ENCODE assay signal across 10 cellular contexts in the genomic region with DNA sequence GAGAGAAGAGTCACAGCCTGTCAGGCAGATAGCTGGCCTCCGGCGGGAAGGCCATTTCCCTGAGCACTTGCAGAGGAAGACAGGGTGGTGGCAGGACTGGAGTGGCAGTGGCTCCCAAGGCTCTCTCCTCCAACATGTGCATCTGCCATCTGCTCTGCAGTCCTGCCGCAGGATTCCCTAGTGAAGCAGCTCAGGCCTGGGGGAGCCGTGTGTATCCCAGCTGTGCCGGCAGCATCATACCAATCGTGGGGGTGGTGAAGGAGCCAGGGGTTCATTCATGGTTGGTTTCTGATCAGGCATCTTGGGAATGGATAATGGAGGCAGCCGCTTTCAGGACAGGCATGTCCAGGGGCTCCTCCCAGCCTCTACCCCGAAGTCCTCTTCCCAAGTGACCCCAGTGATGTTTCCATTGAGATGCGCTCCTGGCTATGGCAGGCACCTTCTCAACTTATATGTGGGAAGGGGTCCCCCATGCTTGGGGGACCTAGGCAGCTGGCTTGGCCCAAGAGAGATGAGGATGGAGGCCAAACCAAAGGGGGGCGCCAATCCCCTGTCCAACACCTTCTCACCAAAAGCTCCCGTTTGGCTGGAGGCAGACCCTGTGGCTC. TPM values are rescaled to one million over a fixed set of nuclear protein-coding genes. Genes with fewer than 3 reads are reported as not detected.
DNase-seq lines count a peak whose midpoint lies in the region; ATAC-seq, FAIRE-seq and TF ChIP-seq lines count a peak whose summit lies in the region.
"Had no signal": no experiment of that assay in that cellular context is flagged by ENCODE, and none has a peak within 500 bp of the region (broad histone marks: within the 10 kb centered on the region; RNA-seq: fewer than 3 reads in every experiment).

No MANE protein-coding gene starts in this region.

- H3K27me3 Mint-ChIP-seq in IgD-negative memory B cell (no peaks in the 10 kb centered on the region), endothelial cell (ENCODE audit: unreplicated experiment) (peaks cover 15% of the 10 kb centered on the region), T-cell (no peaks in the 10 kb centered on the region)
- H3K27me3 Mint-ChIP-seq in naive thymus-derived CD8-positive, alpha-beta T cell: no peaks in the 10 kb centered on the region
- H3K27me3 Mint-ChIP-seq: activated CD4-positive, alpha-beta memory T cell treated with anti-CD3 and anti-CD28 coated beads for 36 hours had no signal

- no peak overlapping the region for H3K4me2 ChIP-seq in endothelial cell of umbilical vein (ENCODE audit: insufficient read depth, low read length)

- POLR2A ChIA-PET in endothelial cell of umbilical vein (lab: Charles Lee) (no interaction called here), T-cell (lab: Charles Lee) (no interaction called here)
- POLR2A ChIA-PET in naive thymus-derived CD8-positive, alpha-beta T cell (lab: Charles Lee): interaction anchor here (0.6 kb wide), 1 partner anchor 1081 kb away, joined by 3 read pairs; no protein-coding TSS in a partner anchor

- no peak for FAIRE-seq in endothelial cell of umbilical vein (lab: Jason Lieb, UNC)

- H3K36me3 ChIP-seq in endothelial cell of umbilical vein (ENCODE audit: control insufficient read depth in 2 of 2, extremely low read depth in 1 of 2, insufficient read depth in 2 of 2, low read length in 2 of 2): peaks cover 0 to 4% of the 10 kb centered on the region in 2 experiments
- H3K36me3 ChIP-seq in skeletal muscle tissue (ENCODE audit: control insufficient read depth in 3 of 3, insufficient read depth in 3 of 3, low read length in 3 of 3): peaks cover 16 to 22% (median 20%) of the 10 kb centered on the region in 3 donors

- TF ChIP-seq POLR2A in endothelial cell of umbilical vein (IDR thresholded peaks at IDR 0.05; ENCODE audit: low read depth, low read length): no peak

- no peak overlapping the region for H3K27ac ChIP-seq in endothelial cell of umbilical vein (ENCODE audit: insufficient read depth, low read depth, low read length)
- peak overlapping the region; percentile 88 for H3K27ac ChIP-seq in skeletal muscle tissue (ENCODE audit: low read depth, low read length)

- H3K27ac Mint-ChIP-seq in IgD-negative memory B cell (peak overlapping the region in 2 of 3 donors; percentile 47 to 69), endothelial cell (ENCODE audit: unreplicated experiment) (no peak overlapping the region), T-cell (no peak overlapping the region)
- peak overlapping the region in 5 of 10 donors; percentile 20 to 87 (median 41) for H3K27ac Mint-ChIP-seq in naive thymus-derived CD8-positive, alpha-beta T cell
- H3K27ac Mint-ChIP-seq: activated CD4-positive, alpha-beta memory T cell treated with anti-CD3 and anti-CD28 coated beads for 36 hours; progenitor cell of endocrine pancreas had no signal

- CTCF ChIA-PET in endothelial cell of umbilical vein (lab: Charles Lee) (no interaction called here), T-cell (lab: Charles Lee) (no interaction called here)

- H2AFZ ChIP-seq in endothelial cell of umbilical vein (ENCODE audit: low read depth, low read length): no peak overlapping the region

- dilution Hi-C loops in endothelial cell of umbilical vein (cut with MboI; ENCODE audit: extremely low pct_ligation_motif_present, low sequenced_read_pairs): no loop called here

- H3K4me1 ChIP-seq in endothelial cell of umbilical vein (ENCODE audit: control insufficient read depth, extremely low read depth, insufficient read depth, low read length) (no peaks in the 10 kb centered on the region), skeletal muscle tissue (ENCODE audit: control insufficient read depth in 3 of 3, insufficient read depth in 3 of 3, low read length in 3 of 3) (peaks cover 37 to 47% (median 44%) of the 10 kb centered on the region in 3 donors)

- ATAC-seq in naive thymus-derived CD8-positive, alpha-beta T cell: no peak
- ATAC-seq in T-cell (replicated peaks in 1 of 4): no peak

- peaks cover 0 to 7% (median 4%) of the 10 kb centered on the region in 3 donors for H3K4me1 Mint-ChIP-seq in IgD-negative memory B cell
- peaks cover 0 to 3% (median 1%) of the 10 kb centered on the region in 4 donors for H3K4me1 Mint-ChIP-seq in naive thymus-derived CD8-positive, alpha-beta T cell
- peaks cover 6% of the 10 kb centered on the region for H3K4me1 Mint-ChIP-seq in endothelial cell (ENCODE audit: unreplicated experiment)
- peaks cover 0 to 11% (median 0%) of the 10 kb centered on the region in 3 donors for H3K4me1 Mint-ChIP-seq in T-cell

- no peak overlapping the region for H3K4me3 ChIP-seq in endothelial cell of umbilical vein (replicated peaks in 1 of 3; ENCODE audit: insufficient read depth in 1 of 3, low read depth in 1 of 3, low read length in 3 of 3)
- no peak overlapping the region for H3K4me3 ChIP-seq in skeletal muscle tissue (ENCODE audit: low read length in 3 of 3)

- TF ChIP-seq CTCF in endothelial cell of umbilical vein (IDR thresholded peaks at IDR 0.05; ENCODE audit: extremely low read depth in 1 of 2, insufficient read depth in 1 of 2, low read depth in 1 of 2, low read length in 2 of 2) (no peak), endothelial cell (IDR thresholded peaks at IDR 0.05; ENCODE audit: unreplicated experiment) (no peak)

- H3K36me3 Mint-ChIP-seq in IgD-negative memory B cell: no peaks in the 10 kb centered on the region
- peaks cover 0 to 44% (median 9%) of the 10 kb centered on the region in 3 donors for H3K36me3 Mint-ChIP-seq in naive thymus-derived CD8-positive, alpha-beta T cell
- H3K36me3 Mint-ChIP-seq in endothelial cell (ENCODE audit: low read depth, unreplicated experiment): peaks cover 12% of the 10 kb centered on the region
- peaks cover 17% of the 10 kb centered on the region for H3K36me3 Mint-ChIP-seq in T-cell

- H3K9me3 ChIP-seq in endothelial cell of umbilical vein (replicated peaks; ENCODE audit: control insufficient read depth, insufficient read depth, low read length): no peaks in the 10 kb centered on the region
- no peaks in the 10 kb centered on the region for H3K9me3 ChIP-seq in skeletal muscle tissue (ENCODE audit: control insufficient read depth in 3 of 3, low read length in 3 of 3)

- H3K79me2 ChIP-seq in endothelial cell of umbilical vein (ENCODE audit: control insufficient read depth, insufficient read depth, low read length): no peaks in the 10 kb centered on the region

- DNase-seq in endothelial cell of umbilical vein (ENCODE audit: low read depth, low spot score) (no peak), endothelial cell (ENCODE audit: low spot score) (no peak), T-cell (no peak)
- no peak for DNase-seq in naive thymus-derived CD8-positive, alpha-beta T cell
- DNase-seq: activated CD4-positive, alpha-beta memory T cell treated with anti-CD3 and anti-CD28 coated beads for 36 hours; amniotic stem cell; NCI-H1092 had no signal

- H3K4me3 Mint-ChIP-seq in IgD-negative memory B cell (no peak overlapping the region), endothelial cell (ENCODE audit: unreplicated experiment) (no peak overlapping the region), T-cell (no peak overlapping the region)
- H3K4me3 Mint-ChIP-seq in naive thymus-derived CD8-positive, alpha-beta T cell: no peak overlapping the region
- H3K4me3 Mint-ChIP-seq: activated CD4-positive, alpha-beta memory T cell treated with anti-CD3 and anti-CD28 coated beads for 36 hours had no signal

- H3K9ac ChIP-seq in endothelial cell of umbilical vein (replicated peaks; ENCODE audit: extremely low read depth, insufficient read depth, low read length) (no peak overlapping the region), skeletal muscle tissue (ENCODE audit: low read depth in 1 of 3, low read length in 3 of 3) (peak overlapping the region in 2 of 3 donors; percentile 5 to 12)

- no peaks in the 10 kb centered on the region for H3K9me1 ChIP-seq in endothelial cell of umbilical vein (replicated peaks; ENCODE audit: control insufficient read depth, extremely low read depth, insufficient read depth, low read length)

- no peaks in the 10 kb centered on the region for H4K20me1 ChIP-seq in endothelial cell of umbilical vein (replicated peaks; ENCODE audit: control insufficient read depth, extremely low read depth, insufficient read depth, low read length)

- intact Hi-C loops in endothelial cell of umbilical vein (cut with micrococcal nuclease): loop anchor here (5.0 kb wide), 1 partner anchor 73 kb away; no protein-coding TSS in a partner anchor

- BruUV-seq in endothelial cell of umbilical vein (replicated peaks; lab: Mats Ljungman, UMichigan): TSS peak; percentile 41

- H3K9me3 Mint-ChIP-seq in IgD-negative memory B cell (no peaks in the 10 kb centered on the region), endothelial cell (ENCODE audit: unreplicated experiment) (no peaks in the 10 kb centered on the region), T-cell (no peaks in the 10 kb centered on the region)
- no peaks in the 10 kb centered on the region for H3K9me3 Mint-ChIP-seq in naive thymus-derived CD8-positive, alpha-beta T cell
- H3K9me3 Mint-ChIP-seq: activated CD4-positive, alpha-beta memory T cell treated with anti-CD3 and anti-CD28 coated beads for 36 hours had no signal

- H3K27me3 ChIP-seq in endothelial cell of umbilical vein (ENCODE audit: control insufficient read depth in 2 of 2, insufficient read depth in 2 of 2, low read length in 2 of 2) (no peaks in the 10 kb centered on the region), skeletal muscle tissue (ENCODE audit: control insufficient read depth in 3 of 3, insufficient read depth in 3 of 3, low read length in 3 of 3) (no peaks in the 10 kb centered on the region)

RNA-seq across cellular contexts. Expression of a gene that starts 6.1 kb away (rescaled TPM):
- polyA plus RNA-seq in IgD-negative memory B cell (1.6 TPM), endothelial cell of umbilical vein (113 and 159 TPM in 2 replicates)
- total RNA-seq in endothelial cell of umbilical vein (17.9 and 20.8 TPM in 2 replicates), skeletal muscle tissue (103 TPM), endothelial cell (ENCODE audit: unreplicated experiment) (25.4 TPM), T-cell (10 to 100 TPM in 4 of 5 donors, 1 to 10 TPM in 1; 8.5 to 19.7 (median 13.4) TPM)
- polyA plus RNA-seq in endothelial cell of umbilical vein (2011; cell fraction: cytosol; rRNA removed): 165 and 174 TPM in 2 replicates
- polyA plus RNA-seq in endothelial cell of umbilical vein (2011; cell fraction: nucleus; rRNA removed): 80.4 and 84.5 TPM in 2 replicates
- polyA plus RNA-seq in endothelial cell of umbilical vein (2012): 49.4 and 88.3 TPM in 2 replicates
- polyA minus RNA-seq in endothelial cell of umbilical vein: 59.3 and 82.9 TPM in 2 replicates
- 3.1 TPM for polyA minus RNA-seq in endothelial cell of umbilical vein (2011; cell fraction: cytosol; rRNA and poly(A)+ RNA removed)
- 11.1 and 15.0 TPM in 2 replicates for polyA minus RNA-seq in endothelial cell of umbilical vein (2011; cell fraction: nucleus; rRNA and poly(A)+ RNA removed)
- 10 to 100 TPM; 12.1 to 14.4 TPM for total RNA-seq in naive thymus-derived CD8-positive, alpha-beta T cell
- polyA plus RNA-seq in naive thymus-derived CD8-positive, alpha-beta T cell: under 1 TPM; 0.13 to 0.51 (median 0.21) TPM

RNA-seq across cellular contexts. Expression of a gene that starts 26.6 kb away (rescaled TPM):
- polyA plus RNA-seq in IgD-negative memory B cell: 68.1 TPM
- 68.0 and 72.7 TPM in 2 replicates for total RNA-seq in endothelial cell of umbilical vein
- polyA plus RNA-seq in endothelial cell of umbilical vein: 40.8 and 43.2 TPM in 2 replicates
- polyA plus RNA-seq in endothelial cell of umbilical vein (2011; cell fraction: cytosol; rRNA removed): 35.5 and 39.8 TPM in 2 replicates
- polyA plus RNA-seq in endothelial cell of umbilical vein (2011; cell fraction: nucleus; rRNA removed): 123 and 126 TPM in 2 replicates
- polyA plus RNA-seq in endothelial cell of umbilical vein (2012): 40.9 and 41.6 TPM in 2 replicates
- polyA minus RNA-seq in endothelial cell of umbilical vein: 58.7 and 60.5 TPM in 2 replicates
- 13.3 TPM for polyA minus RNA-seq in endothelial cell of umbilical vein (2011; cell fraction: cytosol; rRNA and poly(A)+ RNA removed)
- polyA minus RNA-seq in endothelial cell of umbilical vein (2011; cell fraction: nucleus; rRNA and poly(A)+ RNA removed): 45.2 and 48.0 TPM in 2 replicates
- 16.2 TPM for total RNA-seq in skeletal muscle tissue
- 100 to 1,000 TPM; 277 to 296 TPM for total RNA-seq in naive thymus-derived CD8-positive, alpha-beta T cell
- polyA plus RNA-seq in naive thymus-derived CD8-positive, alpha-beta T cell: 10 to 100 TPM; 32.6 to 60.6 (median 47.8) TPM
- 93.6 TPM for total RNA-seq in endothelial cell (ENCODE audit: unreplicated experiment)
- total RNA-seq in T-cell: 100 to 1,000 TPM; 300 to 368 (median 336) TPM

RNA-seq across cellular contexts. Expression of a gene that starts 26.8 kb away (rescaled TPM):
- 61.0 TPM for polyA plus RNA-seq in IgD-negative memory B cell
- total RNA-seq in endothelial cell of umbilical vein: 26.0 and 28.7 TPM in 2 replicates
- polyA plus RNA-seq in endothelial cell of umbilical vein: 34.5 and 37.5 TPM in 2 replicates
- polyA plus RNA-seq in endothelial cell of umbilical vein (2011; cell fraction: cytosol; rRNA removed): 24.3 and 24.5 TPM in 2 replicates
- polyA plus RNA-seq in endothelial cell of umbilical vein (2011; cell fraction: nucleus; rRNA removed): 72.1 and 94.6 TPM in 2 replicates
- polyA plus RNA-seq in endothelial cell of umbilical vein (2012): 22.7 and 30.0 TPM in 2 replicates
- 45.0 and 75.7 TPM in 2 replicates for polyA minus RNA-seq in endothelial cell of umbilical vein
- 8.9 TPM for polyA minus RNA-seq in endothelial cell of umbilical vein (2011; cell fraction: cytosol; rRNA and poly(A)+ RNA removed)
- polyA minus RNA-seq in endothelial cell of umbilical vein (2011; cell fraction: nucleus; rRNA and poly(A)+ RNA removed): 43.7 and 44.1 TPM in 2 replicates
- total RNA-seq in skeletal muscle tissue: 16.2 TPM
- total RNA-seq in naive thymus-derived CD8-positive, alpha-beta T cell: 10 to 100 TPM; 48.0 to 63.0 TPM
- 1 to 10 TPM; 2.3 to 3.1 (median 2.3) TPM for polyA plus RNA-seq in naive thymus-derived CD8-positive, alpha-beta T cell
- 41.3 TPM for total RNA-seq in endothelial cell (ENCODE audit: unreplicated experiment)
- 100 to 1,000 TPM in 2 of 5 donors, 10 to 100 TPM in 3; 46.3 to 110 (median 59.5) TPM for total RNA-seq in T-cell

RNA-seq across cellular contexts. Expression of a gene that starts 27.2 kb away (rescaled TPM):
- polyA plus RNA-seq in IgD-negative memory B cell: 12.5 TPM
- 26.1 and 28.2 TPM in 2 replicates for total RNA-seq in endothelial cell of umbilical vein
- 24.3 and 26.1 TPM in 2 replicates for polyA plus RNA-seq in endothelial cell of umbilical vein
- polyA plus RNA-seq in endothelial cell of umbilical vein (2011; cell fraction: cytosol; rRNA removed): 14.3 and 15.1 TPM in 2 replicates
- 32.0 and 34.5 TPM in 2 replicates for polyA plus RNA-seq in endothelial cell of umbilical vein (2011; cell fraction: nucleus; rRNA removed)
- 13.6 and 13.7 TPM in 2 replicates for polyA plus RNA-seq in endothelial cell of umbilical vein (2012)
- 32.4 and 34.5 TPM in 2 replicates for polyA minus RNA-seq in endothelial cell of umbilical vein
- polyA minus RNA-seq in endothelial cell of umbilical vein (2011; cell fraction: cytosol; rRNA and poly(A)+ RNA removed): 7.1 TPM
- polyA minus RNA-seq in endothelial cell of umbilical vein (2011; cell fraction: nucleus; rRNA and poly(A)+ RNA removed): 19.2 and 20.7 TPM in 2 replicates
- 8.9 TPM for total RNA-seq in skeletal muscle tissue
- total RNA-seq in naive thymus-derived CD8-positive, alpha-beta T cell: 10 to 100 TPM; 28.8 to 30.3 TPM
- polyA plus RNA-seq in naive thymus-derived CD8-positive, alpha-beta T cell: 10 to 100 TPM in 1 of 3 donors, 1 to 10 TPM in 2; 7.5 to 11.6 (median 9.3) TPM
- 37.1 TPM for total RNA-seq in endothelial cell (ENCODE audit: unreplicated experiment)
- total RNA-seq in T-cell: 10 to 100 TPM; 21.6 to 31.7 (median 30.5) TPM

Comparison
In these comparisons a context has a peak if more than half of its experiments do, and no peak if none do; other contexts are left out.
1. H3K27ac Mint-ChIP-seq: peak in IgD-negative memory B cell (2 of 3); none in endothelial cell (single experiment) and T-cell (0 of 2).